In the genomic region with DNA sequence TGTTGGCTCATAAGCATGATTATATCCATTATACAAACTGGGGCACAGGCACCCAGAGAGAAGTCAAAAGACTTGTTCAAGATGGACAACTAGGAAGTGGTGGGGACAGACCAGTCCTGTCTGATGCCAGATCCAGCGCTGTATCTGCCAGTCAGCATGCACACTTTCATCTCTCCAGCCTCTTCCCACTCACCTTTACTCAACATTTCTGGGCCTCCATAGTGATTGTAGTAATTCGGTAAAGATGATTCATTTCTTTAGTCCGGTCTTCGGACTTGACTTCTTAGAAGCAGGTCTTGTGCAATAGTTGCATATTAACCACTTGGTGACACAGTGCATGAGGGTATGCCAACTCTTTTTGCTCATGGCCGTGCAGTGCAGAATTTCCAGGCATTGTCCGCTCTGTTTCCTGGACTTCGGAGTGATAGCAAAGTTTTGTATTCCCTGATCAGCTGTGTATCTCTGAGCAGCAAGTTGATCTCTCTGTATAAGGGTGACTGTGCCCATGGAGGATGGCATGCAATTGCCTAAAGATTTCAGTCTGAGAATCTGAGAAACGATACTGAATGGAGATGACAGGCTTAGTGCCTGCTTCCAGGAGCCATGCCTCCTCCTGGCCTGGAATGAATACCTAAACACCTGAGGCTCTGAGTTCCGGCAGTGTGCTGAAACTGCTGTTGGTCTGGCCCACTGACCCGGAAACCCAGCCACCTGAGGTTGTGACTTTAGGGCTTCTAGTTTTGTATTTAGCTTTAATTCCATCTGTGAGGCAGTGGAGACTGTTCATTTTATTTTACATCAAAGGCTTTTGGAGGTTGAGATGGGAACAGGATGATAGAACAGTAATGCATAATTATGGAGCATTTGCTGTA, we compare ENCODE assay signal across 1 cellular context.
TF ChIP-seq lines count a peak whose summit lies in the region.

No MANE protein-coding gene starts in this region.

TF ChIP-seq in GM12878, 131 proteins besides CTCF, POLR2A, EP300 and RAD21 (continued from another document and continues in another):
- TF ChIP-seq, protein P1, sequence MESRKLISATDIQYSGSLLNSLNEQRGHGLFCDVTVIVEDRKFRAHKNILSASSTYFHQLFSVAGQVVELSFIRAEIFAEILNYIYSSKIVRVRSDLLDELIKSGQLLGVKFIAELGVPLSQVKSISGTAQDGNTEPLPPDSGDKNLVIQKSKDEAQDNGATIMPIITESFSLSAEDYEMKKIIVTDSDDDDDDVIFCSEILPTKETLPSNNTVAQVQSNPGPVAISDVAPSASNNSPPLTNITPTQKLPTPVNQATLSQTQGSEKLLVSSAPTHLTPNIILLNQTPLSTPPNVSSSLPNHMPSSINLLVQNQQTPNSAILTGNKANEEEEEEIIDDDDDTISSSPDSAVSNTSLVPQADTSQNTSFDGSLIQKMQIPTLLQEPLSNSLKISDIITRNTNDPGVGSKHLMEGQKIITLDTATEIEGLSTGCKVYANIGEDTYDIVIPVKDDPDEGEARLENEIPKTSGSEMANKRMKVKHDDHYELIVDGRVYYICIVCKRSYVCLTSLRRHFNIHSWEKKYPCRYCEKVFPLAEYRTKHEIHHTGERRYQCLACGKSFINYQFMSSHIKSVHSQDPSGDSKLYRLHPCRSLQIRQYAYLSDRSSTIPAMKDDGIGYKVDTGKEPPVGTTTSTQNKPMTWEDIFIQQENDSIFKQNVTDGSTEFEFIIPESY (IDR thresholded peaks at IDR 0.05) = no peak
- TF ChIP-seq RFX5 (IDR thresholded peaks at IDR 0.05; ENCODE audit: low read depth, low read length) (no peak), NRF1 (conservative IDR thresholded peaks at IDR 0.05; ENCODE audit: low read depth, low read length) (no peak), TAF1 (IDR thresholded peaks at IDR 0.05; ENCODE audit: borderline replicate concordance, low read depth, low read length) (no peak), GABPA (IDR thresholded peaks at IDR 0.05; ENCODE audit: low read depth) (no peak), HDAC6 (IDR thresholded peaks at IDR 0.05; ENCODE audit: unreplicated experiment) (no peak), MEF2B (IDR thresholded peaks at IDR 0.05; ENCODE audit: partially characterized antibody, poor library complexity, severe bottlenecking) (no peak), IKZF1 (conservative IDR thresholded peaks at IDR 0.05) (0 out of 2 replicates have a peak, but pooled peaks have one; percentile 22), BRCA1 (IDR thresholded peaks at IDR 0.05; ENCODE audit: low read depth, low read length) (no peak), MEF2A (IDR thresholded peaks at IDR 0.05; ENCODE audit: insufficient read depth, low read depth, low read length) (0 out of 2 replicates have a peak, but pooled peaks have one; percentile 43), FOXK2 (IDR thresholded peaks at IDR 0.05) (no peak), IRF4 (IDR thresholded peaks at IDR 0.05; ENCODE audit: low read depth, low read length) (peak; percentile 95), SMAD5 (IDR thresholded peaks at IDR 0.05; ENCODE audit: low read depth) (no peak), RUNX3 (IDR thresholded peaks at IDR 0.05; ENCODE audit: low read length) (peak; percentile 72), SUPT20H (IDR thresholded peaks at IDR 0.05; ENCODE audit: borderline replicate concordance, control insufficient read depth, low read depth, low read length) (no peak), SIX5 (IDR thresholded peaks at IDR 0.05; ENCODE audit: low read depth, low read length, severe bottlenecking) (no peak), SPI1 (IDR thresholded peaks at IDR 0.05; ENCODE audit: borderline replicate concordance, insufficient read depth, low read depth, low read length) (no peak), NR2C2 (IDR thresholded peaks at IDR 0.05; ENCODE audit: borderline replicate concordance, control insufficient read depth, insufficient read length, low read depth) (no peak), SREBF2 (IDR thresholded peaks at IDR 0.05; ENCODE audit: low read length) (no peak), HCFC1 (IDR thresholded peaks at IDR 0.05; ENCODE audit: low read length) (no peak), TCF3 (IDR thresholded peaks at IDR 0.05; ENCODE audit: borderline replicate concordance, insufficient read depth, low read depth, low read length) (peak; percentile 57; the same call in 1 of the 2 replicates), ASH2L (IDR thresholded peaks at IDR 0.05; ENCODE audit: borderline replicate concordance, low read depth) (no peak), CREM (IDR thresholded peaks at IDR 0.05; ENCODE audit: low read depth) (peak; percentile 47; the same call in 1 of the 2 replicates), SREBF1 (IDR thresholded peaks at IDR 0.05; ENCODE audit: low read length) (no peak), ATF7 (IDR thresholded peaks at IDR 0.05; ENCODE audit: low read depth) (no peak), HDAC2 (IDR thresholded peaks at IDR 0.05) (no peak), NFYA (IDR thresholded peaks at IDR 0.05; ENCODE audit: borderline replicate concordance, low read depth, low read length) (no peak), PAX5 (IDR thresholded peaks at IDR 0.05; ENCODE audit: borderline replicate concordance, low read depth, low read length) (0 out of 2 replicates have a peak, but pooled peaks have one; percentile 29), DPF2 (IDR thresholded peaks at IDR 0.05) (no peak; the same call in none of the 2 replicates), WRNIP1 (IDR thresholded peaks at IDR 0.05; ENCODE audit: borderline replicate concordance, low read depth, low read length) (no peak), NR2C1 (IDR thresholded peaks at IDR 0.05) (no peak), BACH1 (IDR thresholded peaks at IDR 0.05; ENCODE audit: borderline replicate concordance) (no peak), ZNF24 (IDR thresholded peaks at IDR 0.05) (no peak)
- TF ChIP-seq, protein P2, sequence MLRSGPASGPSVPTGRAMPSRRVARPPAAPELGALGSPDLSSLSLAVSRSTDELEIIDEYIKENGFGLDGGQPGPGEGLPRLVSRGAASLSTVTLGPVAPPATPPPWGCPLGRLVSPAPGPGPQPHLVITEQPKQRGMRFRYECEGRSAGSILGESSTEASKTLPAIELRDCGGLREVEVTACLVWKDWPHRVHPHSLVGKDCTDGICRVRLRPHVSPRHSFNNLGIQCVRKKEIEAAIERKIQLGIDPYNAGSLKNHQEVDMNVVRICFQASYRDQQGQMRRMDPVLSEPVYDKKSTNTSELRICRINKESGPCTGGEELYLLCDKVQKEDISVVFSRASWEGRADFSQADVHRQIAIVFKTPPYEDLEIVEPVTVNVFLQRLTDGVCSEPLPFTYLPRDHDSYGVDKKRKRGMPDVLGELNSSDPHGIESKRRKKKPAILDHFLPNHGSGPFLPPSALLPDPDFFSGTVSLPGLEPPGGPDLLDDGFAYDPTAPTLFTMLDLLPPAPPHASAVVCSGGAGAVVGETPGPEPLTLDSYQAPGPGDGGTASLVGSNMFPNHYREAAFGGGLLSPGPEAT (IDR thresholded peaks at IDR 0.05; ENCODE audit: low read depth) = no peak
- TF ChIP-seq, protein P3, sequence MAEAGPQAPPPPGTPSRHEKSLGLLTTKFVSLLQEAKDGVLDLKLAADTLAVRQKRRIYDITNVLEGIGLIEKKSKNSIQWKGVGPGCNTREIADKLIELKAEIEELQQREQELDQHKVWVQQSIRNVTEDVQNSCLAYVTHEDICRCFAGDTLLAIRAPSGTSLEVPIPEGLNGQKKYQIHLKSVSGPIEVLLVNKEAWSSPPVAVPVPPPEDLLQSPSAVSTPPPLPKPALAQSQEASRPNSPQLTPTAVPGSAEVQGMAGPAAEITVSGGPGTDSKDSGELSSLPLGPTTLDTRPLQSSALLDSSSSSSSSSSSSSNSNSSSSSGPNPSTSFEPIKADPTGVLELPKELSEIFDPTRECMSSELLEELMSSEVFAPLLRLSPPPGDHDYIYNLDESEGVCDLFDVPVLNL (IDR thresholded peaks at IDR 0.05; ENCODE audit: low read depth, low read length) = no peak
- TF ChIP-seq, protein P4, sequence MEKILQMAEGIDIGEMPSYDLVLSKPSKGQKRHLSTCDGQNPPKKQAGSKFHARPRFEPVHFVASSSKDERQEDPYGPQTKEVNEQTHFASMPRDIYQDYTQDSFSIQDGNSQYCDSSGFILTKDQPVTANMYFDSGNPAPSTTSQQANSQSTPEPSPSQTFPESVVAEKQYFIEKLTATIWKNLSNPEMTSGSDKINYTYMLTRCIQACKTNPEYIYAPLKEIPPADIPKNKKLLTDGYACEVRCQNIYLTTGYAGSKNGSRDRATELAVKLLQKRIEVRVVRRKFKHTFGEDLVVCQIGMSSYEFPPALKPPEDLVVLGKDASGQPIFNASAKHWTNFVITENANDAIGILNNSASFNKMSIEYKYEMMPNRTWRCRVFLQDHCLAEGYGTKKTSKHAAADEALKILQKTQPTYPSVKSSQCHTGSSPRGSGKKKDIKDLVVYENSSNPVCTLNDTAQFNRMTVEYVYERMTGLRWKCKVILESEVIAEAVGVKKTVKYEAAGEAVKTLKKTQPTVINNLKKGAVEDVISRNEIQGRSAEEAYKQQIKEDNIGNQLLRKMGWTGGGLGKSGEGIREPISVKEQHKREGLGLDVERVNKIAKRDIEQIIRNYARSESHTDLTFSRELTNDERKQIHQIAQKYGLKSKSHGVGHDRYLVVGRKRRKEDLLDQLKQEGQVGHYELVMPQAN (conservative IDR thresholded peaks at IDR 0.05) = no peak
- TF ChIP-seq, protein P5, sequence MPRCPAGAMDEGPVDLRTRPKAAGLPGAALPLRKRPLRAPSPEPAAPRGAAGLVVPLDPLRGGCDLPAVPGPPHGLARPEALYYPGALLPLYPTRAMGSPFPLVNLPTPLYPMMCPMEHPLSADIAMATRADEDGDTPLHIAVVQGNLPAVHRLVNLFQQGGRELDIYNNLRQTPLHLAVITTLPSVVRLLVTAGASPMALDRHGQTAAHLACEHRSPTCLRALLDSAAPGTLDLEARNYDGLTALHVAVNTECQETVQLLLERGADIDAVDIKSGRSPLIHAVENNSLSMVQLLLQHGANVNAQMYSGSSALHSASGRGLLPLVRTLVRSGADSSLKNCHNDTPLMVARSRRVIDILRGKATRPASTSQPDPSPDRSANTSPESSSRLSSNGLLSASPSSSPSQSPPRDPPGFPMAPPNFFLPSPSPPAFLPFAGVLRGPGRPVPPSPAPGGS (IDR thresholded peaks at IDR 0.05; ENCODE audit: borderline replicate concordance, insufficient read depth, low read depth, low read length, poor library complexity, severe bottlenecking) = peak; percentile 76
- TF ChIP-seq, protein P6, sequence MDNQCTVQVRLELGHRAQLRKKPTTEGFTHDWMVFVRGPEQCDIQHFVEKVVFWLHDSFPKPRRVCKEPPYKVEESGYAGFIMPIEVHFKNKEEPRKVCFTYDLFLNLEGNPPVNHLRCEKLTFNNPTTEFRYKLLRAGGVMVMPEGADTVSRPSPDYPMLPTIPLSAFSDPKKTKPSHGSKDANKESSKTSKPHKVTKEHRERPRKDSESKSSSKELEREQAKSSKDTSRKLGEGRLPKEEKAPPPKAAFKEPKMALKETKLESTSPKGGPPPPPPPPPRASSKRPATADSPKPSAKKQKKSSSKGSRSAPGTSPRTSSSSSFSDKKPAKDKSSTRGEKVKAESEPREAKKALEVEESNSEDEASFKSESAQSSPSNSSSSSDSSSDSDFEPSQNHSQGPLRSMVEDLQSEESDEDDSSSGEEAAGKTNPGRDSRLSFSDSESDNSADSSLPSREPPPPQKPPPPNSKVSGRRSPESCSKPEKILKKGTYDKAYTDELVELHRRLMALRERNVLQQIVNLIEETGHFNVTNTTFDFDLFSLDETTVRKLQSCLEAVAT (IDR thresholded peaks at IDR 0.05) = no peak
- TF ChIP-seq, protein P7, sequence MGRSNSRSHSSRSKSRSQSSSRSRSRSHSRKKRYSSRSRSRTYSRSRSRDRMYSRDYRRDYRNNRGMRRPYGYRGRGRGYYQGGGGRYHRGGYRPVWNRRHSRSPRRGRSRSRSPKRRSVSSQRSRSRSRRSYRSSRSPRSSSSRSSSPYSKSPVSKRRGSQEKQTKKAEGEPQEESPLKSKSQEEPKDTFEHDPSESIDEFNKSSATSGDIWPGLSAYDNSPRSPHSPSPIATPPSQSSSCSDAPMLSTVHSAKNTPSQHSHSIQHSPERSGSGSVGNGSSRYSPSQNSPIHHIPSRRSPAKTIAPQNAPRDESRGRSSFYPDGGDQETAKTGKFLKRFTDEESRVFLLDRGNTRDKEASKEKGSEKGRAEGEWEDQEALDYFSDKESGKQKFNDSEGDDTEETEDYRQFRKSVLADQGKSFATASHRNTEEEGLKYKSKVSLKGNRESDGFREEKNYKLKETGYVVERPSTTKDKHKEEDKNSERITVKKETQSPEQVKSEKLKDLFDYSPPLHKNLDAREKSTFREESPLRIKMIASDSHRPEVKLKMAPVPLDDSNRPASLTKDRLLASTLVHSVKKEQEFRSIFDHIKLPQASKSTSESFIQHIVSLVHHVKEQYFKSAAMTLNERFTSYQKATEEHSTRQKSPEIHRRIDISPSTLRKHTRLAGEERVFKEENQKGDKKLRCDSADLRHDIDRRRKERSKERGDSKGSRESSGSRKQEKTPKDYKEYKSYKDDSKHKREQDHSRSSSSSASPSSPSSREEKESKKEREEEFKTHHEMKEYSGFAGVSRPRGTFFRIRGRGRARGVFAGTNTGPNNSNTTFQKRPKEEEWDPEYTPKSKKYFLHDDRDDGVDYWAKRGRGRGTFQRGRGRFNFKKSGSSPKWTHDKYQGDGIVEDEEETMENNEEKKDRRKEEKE (IDR thresholded peaks at IDR 0.05) = no peak
- TF ChIP-seq, protein P8, sequence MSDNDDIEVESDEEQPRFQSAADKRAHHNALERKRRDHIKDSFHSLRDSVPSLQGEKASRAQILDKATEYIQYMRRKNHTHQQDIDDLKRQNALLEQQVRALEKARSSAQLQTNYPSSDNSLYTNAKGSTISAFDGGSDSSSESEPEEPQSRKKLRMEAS (IDR thresholded peaks at IDR 0.05; ENCODE audit: low read depth, low read length) = no peak
- TF ChIP-seq, protein P9, sequence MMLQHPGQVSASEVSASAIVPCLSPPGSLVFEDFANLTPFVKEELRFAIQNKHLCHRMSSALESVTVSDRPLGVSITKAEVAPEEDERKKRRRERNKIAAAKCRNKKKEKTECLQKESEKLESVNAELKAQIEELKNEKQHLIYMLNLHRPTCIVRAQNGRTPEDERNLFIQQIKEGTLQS (IDR thresholded peaks at IDR 0.05; ENCODE audit: borderline replicate concordance, extremely low read depth, low read depth, low read length) = no peak
- TF ChIP-seq, protein P10, sequence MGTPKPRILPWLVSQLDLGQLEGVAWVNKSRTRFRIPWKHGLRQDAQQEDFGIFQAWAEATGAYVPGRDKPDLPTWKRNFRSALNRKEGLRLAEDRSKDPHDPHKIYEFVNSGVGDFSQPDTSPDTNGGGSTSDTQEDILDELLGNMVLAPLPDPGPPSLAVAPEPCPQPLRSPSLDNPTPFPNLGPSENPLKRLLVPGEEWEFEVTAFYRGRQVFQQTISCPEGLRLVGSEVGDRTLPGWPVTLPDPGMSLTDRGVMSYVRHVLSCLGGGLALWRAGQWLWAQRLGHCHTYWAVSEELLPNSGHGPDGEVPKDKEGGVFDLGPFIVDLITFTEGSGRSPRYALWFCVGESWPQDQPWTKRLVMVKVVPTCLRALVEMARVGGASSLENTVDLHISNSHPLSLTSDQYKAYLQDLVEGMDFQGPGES (IDR thresholded peaks at IDR 0.05) = no peak
